ENCODE assay signal across 38 cellular contexts in the genomic region with DNA sequence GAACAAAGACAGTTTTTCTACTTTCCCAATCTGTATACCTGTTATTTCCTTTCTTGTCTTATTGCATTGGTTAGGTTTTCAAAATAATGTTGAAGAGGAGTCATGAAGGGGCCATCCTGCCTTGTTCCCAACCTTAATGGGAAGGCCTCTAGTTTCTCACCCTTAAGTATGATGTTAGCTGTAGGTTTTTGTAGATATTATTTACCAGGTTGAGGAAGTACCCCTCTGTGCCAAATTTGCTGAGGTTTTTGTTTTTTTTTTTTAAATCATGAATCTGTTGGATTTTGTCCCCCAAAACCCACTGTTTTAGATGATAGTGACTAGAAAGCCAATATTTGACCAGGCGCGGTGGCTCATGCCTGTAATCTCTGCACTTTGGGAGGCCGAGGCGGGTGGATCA.
"Had no signal": no experiment of that assay in that cellular context is flagged by ENCODE, and none has a peak within 500 bp of the region (broad histone marks: within the 10 kb centered on the region; RNA-seq: fewer than 3 reads in every experiment).

No MANE protein-coding gene starts in this region.

- FAIRE-seq: bronchial epithelial cell, TTC549 had no signal

- H3K27ac Mint-ChIP-seq: activated B cell treated with CpG ODN at 0.5 μM for 24 hours; activated CD4-positive, alpha-beta memory T cell treated with anti-CD3 and anti-CD28 coated beads for 36 hours; activated CD4-positive, alpha-beta T cell treated with anti-CD3 and anti-CD28 coated beads, Interleukin-2, amount 10 ng/mL, durations not matched to agents 24 days and 14 days; activated CD8-positive, alpha-beta T cell treated with anti-CD3 and anti-CD28 coated beads for 36 hours; activated naive CD4-positive, alpha-beta T cell treated with anti-CD3 and anti-CD28 coated beads, Interleukin-2, amount 10 ng/mL, durations not matched to agents 7 days and 5 days; activated naive CD4-positive, alpha-beta T cell treated with anti-CD3 and anti-CD28 coated beads, Interleukin-2, amount 50 U/mL, for 24 hours; activated naive CD8-positive, alpha-beta T cell; activated naive CD8-positive, alpha-beta T cell treated with anti-CD3 and anti-CD28 coated beads, Interleukin-2, amount 10 ng/mL, durations not matched to agents 7 days and 5 days; activated naive CD8-positive, alpha-beta T cell treated with anti-CD3 and anti-CD28 coated beads, Interleukin-2, amount 50 U/mL, for 24 hours; activated T-helper 1 cell treated with anti-CD3 and anti-CD28 coated beads, Interleukin-12 subunit alpha, Interleukin-12 subunit beta, Interleukin-2, Interleukin-4 antibody, amounts not matched to agents 30 ng/mL and 10 ng/mL and 1 ng/mL, durations not matched to agents 14 hours and 24 hours and 36 hours; activated T-helper 17 cell treated with anti-CD3 and anti-CD28 coated beads, Interleukin-2, amount 50 U/mL, for 72 hours; brain; T-helper 2 cell treated with Interferon-gamma antibody and Interleukin-4, amounts not matched to agents 5 μg/mL and 100 μg/mL, for 36 hours had no signal

- H3K9me3 Mint-ChIP-seq: activated CD4-positive, alpha-beta T cell treated with anti-CD3 and anti-CD28 coated beads, Interleukin-2, amount 10 ng/mL, durations not matched to agents 24 days and 14 days; activated naive CD4-positive, alpha-beta T cell treated with anti-CD3 and anti-CD28 coated beads, Interleukin-2, amount 50 U/mL, for 24 hours; activated naive CD8-positive, alpha-beta T cell treated with anti-CD3 and anti-CD28 coated beads, Interleukin-2, amount 10 ng/mL, durations not matched to agents 7 days and 5 days; activated T-helper 17 cell treated with anti-CD3 and anti-CD28 coated beads, Interleukin-2, amount 50 U/mL, for 72 hours; central memory CD8-positive, alpha-beta T cell had no signal

- H3K27me3 ChIP-seq: ascending aorta, cardiac muscle cell had no signal

- DNase-seq: activated B cell treated with CpG ODN at 0.5 μM for 24 hours; activated CD4-positive, alpha-beta memory T cell treated with anti-CD3 and anti-CD28 coated beads for 36 hours; activated CD4-positive, alpha-beta T cell treated with anti-CD3 and anti-CD28 coated beads for 4 hours; activated CD4-positive, alpha-beta T cell treated with anti-CD3 and anti-CD28 coated beads, Interleukin-2, amount 10 ng/mL, durations not matched to agents 24 days and 14 days; activated CD4-positive, alpha-beta T cell treated with anti-CD3 and anti-CD28 coated beads, Interleukin-2, amount 50 U/mL, for 1 hour; activated CD4-positive, alpha-beta T cell treated with anti-CD3 and anti-CD28 coated beads, Interleukin-2, amount 50 U/mL, for 4 hours; activated CD4-positive, CD25-positive, alpha-beta regulatory T cell treated with anti-CD3 and anti-CD28 coated beads, Interleukin-2, amount 50 U/mL, for 72 hours; activated CD8-positive, alpha-beta memory T cell treated with anti-CD3 and anti-CD28 coated beads, Interleukin-2, amount 50 U/mL, for 4 hours; activated CD8-positive, alpha-beta T cell treated with anti-CD3 and anti-CD28 coated beads for 36 hours; activated effector memory CD4-positive, alpha-beta T cell treated with anti-CD3 and anti-CD28 coated beads, Interleukin-2, amount 50 U/mL, for 16 hours; activated gamma-delta T cell treated with Interleukin-2 at 50 U/mL for 16 hours; activated naive CD4-positive, alpha-beta T cell; activated naive CD4-positive, alpha-beta T cell treated with anti-CD3 and anti-CD28 coated beads, Interleukin-2, amount 10 ng/mL, durations not matched to agents 7 days and 5 days; activated naive CD8-positive, alpha-beta T cell treated with anti-CD3 and anti-CD28 coated beads, Interleukin-2, amount 10 ng/mL, durations not matched to agents 7 days and 5 days; activated naive CD8-positive, alpha-beta T cell treated with anti-CD3 and anti-CD28 coated beads, Interleukin-2, amount 50 U/mL, for 24 hours; activated T-cell treated with anti-CD3 and anti-CD28 coated beads for 4 hours; activated T-cell treated with anti-CD3 and anti-CD28 coated beads, Interleukin-2, amount 50 U/mL, for 1 hour; activated T-cell treated with anti-CD3 and anti-CD28 coated beads, Interleukin-2, amount 50 U/mL, for 4 hours; activated T-cell treated with anti-CD3 and anti-CD28 coated beads, Interleukin-2, amount 50 U/mL, for 72 hours; amygdala; anterior cingulate cortex; caudate nucleus; cerebellar nuclear complex; T-cell; T-helper 2 cell; T-helper 9 cell had no signal

- H3K4me1 Mint-ChIP-seq: brain; central memory CD8-positive, alpha-beta T cell had no signal

- H3K4me1 ChIP-seq: ascending aorta had no signal

- H3K4me3 ChIP-seq: ascending aorta, cardiac muscle cell had no signal

- H3K9me3 ChIP-seq: ascending aorta had no signal

- ATAC-seq: activated CD8-positive, alpha-beta T cell treated with anti-CD3 and anti-CD28 coated beads for 36 hours; activated naive CD8-positive, alpha-beta T cell treated with anti-CD3 and anti-CD28 coated beads, Interleukin-2, amount 50 U/mL, for 24 hours; activated T-cell treated with anti-CD3 and anti-CD28 coated beads, Interleukin-2, amount 50 U/mL, for 4 hours; activated T-cell treated with anti-CD3 and anti-CD28 coated beads, Interleukin-2, amount 50 U/mL, for 72 hours; activated T-helper 17 cell treated with anti-CD3 and anti-CD28 coated beads, Interleukin-2, amount 50 U/mL, for 72 hours; T-cell had no signal

- H3K27ac ChIP-seq: ascending aorta, cardiac muscle cell, VCaP had no signal

- H3K4me3 Mint-ChIP-seq: activated B cell treated with CpG ODN at 0.5 μM for 24 hours; activated CD4-positive, alpha-beta memory T cell treated with anti-CD3 and anti-CD28 coated beads for 36 hours; activated CD4-positive, alpha-beta T cell treated with anti-CD3 and anti-CD28 coated beads, Interleukin-2, amount 10 ng/mL, durations not matched to agents 24 days and 14 days; activated CD8-positive, alpha-beta T cell treated with anti-CD3 and anti-CD28 coated beads for 36 hours; activated naive CD4-positive, alpha-beta T cell treated with anti-CD3 and anti-CD28 coated beads, Interleukin-2, amount 10 ng/mL, durations not matched to agents 7 days and 5 days; activated naive CD4-positive, alpha-beta T cell treated with anti-CD3 and anti-CD28 coated beads, Interleukin-2, amount 50 U/mL, for 24 hours; activated naive CD8-positive, alpha-beta T cell; activated naive CD8-positive, alpha-beta T cell treated with anti-CD3 and anti-CD28 coated beads, Interleukin-2, amount 10 ng/mL, durations not matched to agents 7 days and 5 days; activated naive CD8-positive, alpha-beta T cell treated with anti-CD3 and anti-CD28 coated beads, Interleukin-2, amount 50 U/mL, for 24 hours; activated T-cell treated with anti-CD3 and anti-CD28 coated beads, Interleukin-2, amount 50 U/mL, for 4 hours; activated T-cell treated with anti-CD3 and anti-CD28 coated beads, Interleukin-2, amount 50 U/mL, for 72 hours; activated T-helper 1 cell treated with anti-CD3 and anti-CD28 coated beads, Interleukin-12 subunit alpha, Interleukin-12 subunit beta, Interleukin-2, Interleukin-4 antibody, amounts not matched to agents 30 ng/mL and 10 ng/mL and 1 ng/mL, durations not matched to agents 14 hours and 24 hours and 36 hours; activated T-helper 17 cell treated with anti-CD3 and anti-CD28 coated beads, Interleukin-2, amount 50 U/mL, for 72 hours; brain; central memory CD8-positive, alpha-beta T cell; T-cell; T-helper 2 cell treated with Interferon-gamma antibody and Interleukin-4, amounts not matched to agents 5 μg/mL and 100 μg/mL, for 36 hours had no signal

- H3K27me3 Mint-ChIP-seq: activated B cell treated with CpG ODN at 0.5 μM for 24 hours; activated CD4-positive, alpha-beta memory T cell treated with anti-CD3 and anti-CD28 coated beads for 36 hours; activated CD4-positive, alpha-beta T cell treated with anti-CD3 and anti-CD28 coated beads, Interleukin-2, amount 10 ng/mL, durations not matched to agents 24 days and 14 days; activated CD8-positive, alpha-beta T cell treated with anti-CD3 and anti-CD28 coated beads for 36 hours; activated naive CD4-positive, alpha-beta T cell treated with anti-CD3 and anti-CD28 coated beads, Interleukin-2, amount 10 ng/mL, durations not matched to agents 7 days and 5 days; activated naive CD4-positive, alpha-beta T cell treated with anti-CD3 and anti-CD28 coated beads, Interleukin-2, amount 50 U/mL, for 24 hours; activated naive CD8-positive, alpha-beta T cell; activated naive CD8-positive, alpha-beta T cell treated with anti-CD3 and anti-CD28 coated beads, Interleukin-2, amount 10 ng/mL, durations not matched to agents 7 days and 5 days; activated naive CD8-positive, alpha-beta T cell treated with anti-CD3 and anti-CD28 coated beads, Interleukin-2, amount 50 U/mL, for 24 hours; activated T-helper 17 cell treated with anti-CD3 and anti-CD28 coated beads, Interleukin-2, amount 50 U/mL, for 72 hours; brain; central memory CD8-positive, alpha-beta T cell; T-cell had no signal

- H3K36me3 ChIP-seq: cardiac muscle cell had no signal
